14 cellular contexts compared by ENCODE assay signal in the genomic region with DNA sequence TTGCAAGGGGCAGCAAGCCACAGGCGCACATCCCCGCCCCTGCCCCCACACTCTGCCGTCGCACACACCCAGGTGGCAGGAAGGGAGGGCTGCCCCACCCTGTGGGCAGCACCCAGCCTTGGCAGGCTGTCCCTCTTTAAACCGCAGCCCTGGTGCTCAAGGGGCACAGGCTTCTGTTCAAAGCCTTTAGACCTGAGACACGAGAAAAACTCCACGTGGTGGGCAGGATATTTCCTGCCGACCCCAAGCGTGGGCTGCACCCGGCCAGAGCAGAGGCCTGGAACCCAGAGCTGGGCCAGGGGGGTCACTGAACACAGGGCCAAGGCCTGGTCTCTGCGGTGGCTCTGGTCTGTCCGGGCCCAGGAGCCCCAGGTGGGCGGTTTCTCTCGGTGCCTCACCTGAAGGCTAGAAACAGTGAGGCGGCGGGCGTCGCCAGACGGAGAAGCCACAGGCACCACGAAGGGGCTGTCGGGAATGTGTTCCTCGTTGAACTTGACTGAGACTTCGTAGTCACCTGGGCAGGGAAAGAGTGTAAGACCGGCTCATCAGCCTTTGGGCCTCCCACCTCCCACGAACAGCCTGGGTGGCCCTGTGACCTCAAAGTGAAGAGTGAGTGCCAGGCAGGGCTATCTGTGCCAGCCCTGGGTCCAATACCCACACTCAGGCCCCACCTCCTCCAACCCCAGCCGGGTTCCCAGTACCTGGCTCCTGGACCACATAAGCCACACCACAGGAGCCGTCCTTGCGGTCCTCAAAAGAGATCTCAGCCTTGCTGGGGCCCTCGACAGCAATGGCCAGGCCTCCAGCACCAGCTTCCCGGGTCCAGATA. TPM values are rescaled to one million over a fixed set of nuclear protein-coding genes. Genes with fewer than 3 reads are reported as not detected.
DNase-seq lines count a peak whose midpoint lies in the region; ATAC-seq, FAIRE-seq and TF ChIP-seq lines count a peak whose summit lies in the region.
"Had no signal": no experiment of that assay in that cellular context is flagged by ENCODE, and none has a peak within 500 bp of the region (broad histone marks: within the 10 kb centered on the region; RNA-seq: fewer than 3 reads in every experiment).

No MANE protein-coding gene starts in this region.

- H3K4me1 Mint-ChIP-seq in T-cell = peaks cover 34 to 79% (median 51%) of the 10 kb centered on the region in 3 donors
- peaks cover 30% of the 10 kb centered on the region for H3K4me1 Mint-ChIP-seq in central memory CD8-positive, alpha-beta T cell
- peaks cover 7 to 65% (median 51%) of the 10 kb centered on the region in 4 donors for H3K4me1 Mint-ChIP-seq in naive thymus-derived CD8-positive, alpha-beta T cell

- peak overlapping the region in 2 of 3 donors; percentile 43 to 64 for H3K4me3 Mint-ChIP-seq in T-cell
- H3K4me3 Mint-ChIP-seq in central memory CD8-positive, alpha-beta T cell = peak overlapping the region; percentile 65
- peak overlapping the region in 9 of 10 donors; percentile 39 to 70 (median 62) for H3K4me3 Mint-ChIP-seq in naive thymus-derived CD8-positive, alpha-beta T cell
- H3K4me3 Mint-ChIP-seq: neural progenitor cell had no signal

- ATAC-seq in T-cell (replicated peaks in 1 of 4) (peak; percentile 57 to 73 (median 64)), GM19023 (IDR thresholded peaks at IDR 0.05; ENCODE audit: unreplicated experiment) (no peak), GM21529 (IDR thresholded peaks at IDR 0.05; ENCODE audit: unreplicated experiment) (no peak)
- peak; percentile 36 for ATAC-seq in central memory CD8-positive, alpha-beta T cell (replicated peaks; ENCODE audit: extremely low read depth, poor library complexity, severe bottlenecking)
- ATAC-seq in naive thymus-derived CD8-positive, alpha-beta T cell = peak; percentile 60 to 79
- ATAC-seq: GM12878 had no signal

- peak overlapping the region; percentile 73 to 92 for H3K27ac Mint-ChIP-seq in T-cell
- peak overlapping the region; percentile 88 for H3K27ac Mint-ChIP-seq in central memory CD8-positive, alpha-beta T cell (ENCODE audit: low read depth)
- H3K27ac Mint-ChIP-seq in naive thymus-derived CD8-positive, alpha-beta T cell = peak overlapping the region; percentile 78 to 95 (median 88)
- H3K27ac Mint-ChIP-seq: neural progenitor cell had no signal

- no peaks in the 10 kb centered on the region for H3K27me3 Mint-ChIP-seq in T-cell
- H3K27me3 Mint-ChIP-seq in central memory CD8-positive, alpha-beta T cell = no peaks in the 10 kb centered on the region
- no peaks in the 10 kb centered on the region for H3K27me3 Mint-ChIP-seq in naive thymus-derived CD8-positive, alpha-beta T cell

- TF ChIP-seq POLR2A in GM12891 (IDR thresholded peaks at IDR 0.05; ENCODE audit: low read depth, low read length) = no peak

- CTCF ChIA-PET in T-cell (lab: Charles Lee) = no interaction called here

- no peaks in the 10 kb centered on the region for H3K9me3 Mint-ChIP-seq in T-cell
- no peaks in the 10 kb centered on the region for H3K9me3 Mint-ChIP-seq in central memory CD8-positive, alpha-beta T cell
- H3K9me3 Mint-ChIP-seq in naive thymus-derived CD8-positive, alpha-beta T cell = no peaks in the 10 kb centered on the region

- POLR2A ChIA-PET in T-cell (lab: Charles Lee) = no interaction called here
- POLR2A ChIA-PET in naive thymus-derived CD8-positive, alpha-beta T cell (lab: Charles Lee) = interaction anchor here (1.0 to 6.4 kb wide), 7 partner anchors 11 to 35 kb away, joined by 3 to 101 read pairs (median 6); no protein-coding TSS in a partner anchor

- peaks cover 4% of the 10 kb centered on the region for H3K36me3 Mint-ChIP-seq in T-cell
- peaks cover 81% of the 10 kb centered on the region for H3K36me3 Mint-ChIP-seq in central memory CD8-positive, alpha-beta T cell (ENCODE audit: insufficient read depth)
- peaks cover 0 to 37% (median 0%) of the 10 kb centered on the region in 3 donors for H3K36me3 Mint-ChIP-seq in naive thymus-derived CD8-positive, alpha-beta T cell

- no peak for DNase-seq in GM12891 (ENCODE audit: insufficient read length, low spot score)
- peak in 24 of 34 experiments; percentile 19 to 63 (median 44) for DNase-seq in T-cell
- DNase-seq in central memory CD8-positive, alpha-beta T cell (ENCODE audit: low spot score in 2 of 2) = peak in 1 of 2 donors; percentile 51
- DNase-seq in naive thymus-derived CD8-positive, alpha-beta T cell = peak in 6 of 10 donors; percentile 56 to 83 (median 66)
- no peak for DNase-seq in COLO668 (lab: John Stamatoyannopoulos, UW; ENCODE audit: unreplicated experiment)
- DNase-seq in AG08396 (ENCODE audit: low spot score) = no peak
- DNase-seq: DMS 273 treated with DMSO at 0.1 percent for 48 hours, MG63, NCI-H345 had no signal

- peak; percentile 66 for FAIRE-seq in GM12891 (lab: Jason Lieb, UNC)
- FAIRE-seq: GM12878 had no signal

TF ChIP-seq in GM12891, 5 proteins besides CTCF, POLR2A, EP300 and RAD21:
- no peak for TF ChIP-seq TAF1 (IDR thresholded peaks at IDR 0.05; ENCODE audit: low read depth, low read length)
- no peak for TF ChIP-seq SPI1 (IDR thresholded peaks at IDR 0.05; ENCODE audit: low read depth, low read length)
- TF ChIP-seq POU2F2 (IDR thresholded peaks at IDR 0.05; ENCODE audit: low read depth, low read length) = no peak
- TF ChIP-seq PAX5 (IDR thresholded peaks at IDR 0.05; ENCODE audit: insufficient read depth, low read length, severe bottlenecking) = no peak
- no peak for TF ChIP-seq POLR2AphosphoS5 (IDR thresholded peaks at IDR 0.05; ENCODE audit: low read depth, low read length)

RNA-seq across cellular contexts. Expression of a gene that starts 23.0 kb away (rescaled TPM):
- polyA plus RNA-seq in GM12891 (2012; ENCODE audit: low read depth, missing spikeins) = 184 TPM
- total RNA-seq in T-cell = 1,000 to 10,000 TPM in 4 of 5 donors, 100 to 1,000 TPM in 1; 893 to 1,483 (median 1,268) TPM
- total RNA-seq in naive thymus-derived CD8-positive, alpha-beta T cell = 100 to 1,000 TPM; 613 to 633 TPM
- polyA plus RNA-seq in naive thymus-derived CD8-positive, alpha-beta T cell = 100 to 1,000 TPM; 156 to 341 (median 169) TPM

RNA-seq across cellular contexts. Expression of a gene that starts 27.7 kb away (rescaled TPM):
- 51.9 TPM for polyA plus RNA-seq in GM12891 (2012; ENCODE audit: low read depth, missing spikeins)
- total RNA-seq in T-cell = 100 to 1,000 TPM in 2 of 5 donors, 10 to 100 TPM in 3; 73.4 to 136 (median 80.4) TPM
- 10 to 100 TPM; 90.4 to 95.4 TPM for total RNA-seq in naive thymus-derived CD8-positive, alpha-beta T cell
- 10 to 100 TPM; 35.5 to 37.1 (median 35.7) TPM for polyA plus RNA-seq in naive thymus-derived CD8-positive, alpha-beta T cell

RNA-seq across cellular contexts. Expression of a gene that starts 46.8 kb away (rescaled TPM):
- 5,072 TPM for polyA plus RNA-seq in GM12891 (2012; ENCODE audit: low read depth, missing spikeins)
- total RNA-seq in T-cell = 1,000 to 10,000 TPM; 5,175 to 6,006 (median 5,765) TPM
- total RNA-seq in naive thymus-derived CD8-positive, alpha-beta T cell = 1,000 to 10,000 TPM; 4,733 to 4,862 TPM
- polyA plus RNA-seq in naive thymus-derived CD8-positive, alpha-beta T cell = 1,000 to 10,000 TPM; 5,585 to 7,081 (median 6,663) TPM

RNA-seq across cellular contexts. Expression of a gene that starts 55.8 kb away (rescaled TPM):
- not detected for polyA plus RNA-seq in GM12891 (2012; ENCODE audit: low read depth, missing spikeins)
- total RNA-seq in T-cell = 1 to 10 TPM in 4 of 5 donors, under 1 TPM in 1; 0.60 to 5.5 (median 1.3) TPM
- 1 to 10 TPM; 1.1 to 2.2 TPM for total RNA-seq in naive thymus-derived CD8-positive, alpha-beta T cell
- 10 to 100 TPM; 38.8 to 56.4 (median 39.0) TPM for polyA plus RNA-seq in naive thymus-derived CD8-positive, alpha-beta T cell
- total RNA-seq: fibroblast of lung, GM12878 had no signal
- polyA plus RNA-seq: fibroblast of lung had no signal

RNA-seq across cellular contexts. Expression of a gene that starts 56.5 kb away (rescaled TPM):
- polyA plus RNA-seq in GM12891 (2012; ENCODE audit: low read depth, missing spikeins) = not detected
- total RNA-seq in T-cell = not detected
- total RNA-seq in naive thymus-derived CD8-positive, alpha-beta T cell = not detected
- not detected for polyA plus RNA-seq in naive thymus-derived CD8-positive, alpha-beta T cell
- total RNA-seq: fibroblast of lung, GM12878 had no signal
- polyA plus RNA-seq: fibroblast of lung, GM12878 had no signal

Comparison
In these comparisons a context has a peak if more than half of its experiments do, and no peak if none do; other contexts are left out.
1. DNase-seq: peak in T-cell (24 of 34) and naive thymus-derived CD8-positive, alpha-beta T cell (6 of 10); none in GM12891 (single experiment), COLO668 (single experiment) and AG08396 (single experiment).
2. ATAC-seq: peak in T-cell (4 of 4), central memory CD8-positive, alpha-beta T cell (single experiment) and naive thymus-derived CD8-positive, alpha-beta T cell (2 of 2); none in GM19023 (single experiment) and GM21529 (single experiment).
3. Peak in every context shown above with its lines, with median percentiles within 50 percentile points of each other: H3K27ac Mint-ChIP-seq and H3K4me3 Mint-ChIP-seq.